In the genomic region with DNA sequence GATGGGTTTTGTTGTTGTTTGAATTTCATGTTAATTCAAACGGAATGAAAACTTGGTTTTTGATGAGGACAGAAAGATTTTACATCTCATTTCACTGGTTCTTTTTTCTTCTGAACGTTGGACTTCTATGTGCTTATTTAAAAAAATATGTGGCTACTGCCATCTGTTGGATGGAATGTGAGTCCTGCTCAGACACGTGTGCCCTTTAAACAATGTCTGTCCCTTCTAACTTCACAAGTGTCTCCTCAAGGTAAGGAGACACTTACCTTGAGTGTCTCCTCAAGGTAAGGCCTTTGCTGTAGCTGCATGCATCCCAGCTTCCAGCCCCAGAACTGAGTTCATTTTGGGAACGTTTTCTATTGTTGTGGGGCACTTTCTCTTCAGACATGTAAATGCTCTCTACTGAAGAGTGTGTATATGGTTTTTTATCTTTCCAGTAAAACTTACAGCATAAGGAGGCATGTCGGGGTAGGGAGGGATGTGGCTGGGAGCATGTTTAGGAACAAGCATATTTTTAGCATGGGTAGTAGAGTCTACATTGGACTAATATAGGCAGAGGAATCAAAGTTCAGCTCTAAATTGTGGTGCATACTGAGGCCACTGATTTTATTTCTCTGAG, we compare ENCODE assay signal across 8 cellular contexts.
DNase-seq lines count a peak whose midpoint lies in the region; TF ChIP-seq lines count a peak whose summit lies in the region.

No MANE protein-coding gene starts in this region.

- peak; percentile 58 for TF ChIP-seq CTCF in AG09309 (IDR thresholded peaks at IDR 0.05; ENCODE audit: control insufficient read depth, insufficient read depth, low read depth, low read length, missing control alignments)
- TF ChIP-seq CTCF in GM12865 (IDR thresholded peaks at IDR 0.05; ENCODE audit: insufficient read depth, low read depth, low read length, missing control alignments) = peak; percentile 17
- peak in 10 of 11 experiments; percentile 28 to 71 (median 49) for TF ChIP-seq CTCF in spleen (IDR thresholded peaks at IDR 0.05 in 8 of 11, conservative IDR thresholded peaks at IDR 0.05 in 3 of 11)

- no peaks in the 10 kb centered on the region for H3K36me3 ChIP-seq in spleen

- no peaks in the 10 kb centered on the region for H3K27me3 ChIP-seq in spleen (replicated peaks in 1 of 7)

- no peak overlapping the region for H3K4me3 ChIP-seq in AG09309 (ENCODE audit: control insufficient read depth, low read depth, low read length)
- no peak overlapping the region for H3K4me3 ChIP-seq in GM12865 (ENCODE audit: low read depth, low read length)
- H3K4me3 ChIP-seq in spleen = no peak overlapping the region

- TF ChIP-seq POLR2A in spleen (IDR thresholded peaks at IDR 0.05) = no peak

- H3K9me3 ChIP-seq in spleen = no peaks in the 10 kb centered on the region

- intact Hi-C loops in spleen (cut with DNase I; ENCODE audit: low total_unique reads) = loop anchor here (5.0 to 10.0 kb wide), 3 partner anchors 740 to 1857 kb away; partner anchors contain the start of gene MAGEL2

- whole genome bisulfite sequencing in spleen, 5 donors = 26 to 32% (median 28%) methylated on average over 5 of the region's 5 CpGs

- peak; percentile 17 for DNase-seq in AG09309 (ENCODE audit: low read depth)
- peak; percentile 13 for DNase-seq in GM12865 (ENCODE audit: low read depth)
- DNase-seq in SHP77 treated with DMSO at 0.1 percent for 48 hours (lab: John Stamatoyannopoulos, UW) = peak; percentile 25
- DNase-seq in glomerular visceral epithelial cell (ENCODE audit: extremely low spot score) = peak; percentile 19
- DNase-seq in spleen = no peak
- no peak for DNase-seq in stimulated activated CD4-positive, alpha-beta T cell treated with anti-CD3 and anti-CD28 coated beads, Interleukin-1b, Interleukin-23, amount 100 ng/mL, for 48 hours
- no peak for DNase-seq in stimulated activated CD4-positive, alpha-beta T cell treated with anti-CD3 and anti-CD28 coated beads, Interleukin-15, amount 100 ng/mL, for 24 hours
- no peak for DNase-seq in amygdala (lab: John Stamatoyannopoulos, UW)

- no peaks in the 10 kb centered on the region for H3K4me1 ChIP-seq in spleen

- no peak overlapping the region for H3K27ac ChIP-seq in spleen

Comparison
In these comparisons a context has a peak if more than half of its experiments do, and no peak if none do; other contexts are left out.
1. DNase-seq: peak in AG09309 (single experiment), GM12865 (single experiment), SHP77 treated with DMSO at 0.1 percent for 48 hours (single experiment) and glomerular visceral epithelial cell (single experiment); none in spleen (single experiment), stimulated activated CD4-positive, alpha-beta T cell treated with anti-CD3 and anti-CD28 coated beads, Interleukin-1b, Interleukin-23, amount 100 ng/mL, for 48 hours (single experiment), stimulated activated CD4-positive, alpha-beta T cell treated with anti-CD3 and anti-CD28 coated beads, Interleukin-15, amount 100 ng/mL, for 24 hours (single experiment) and amygdala (0 of 56).
2. Peak in every context shown above with its lines, with median percentiles within 50 percentile points of each other: CTCF ChIP-seq.